In the genomic region with DNA sequence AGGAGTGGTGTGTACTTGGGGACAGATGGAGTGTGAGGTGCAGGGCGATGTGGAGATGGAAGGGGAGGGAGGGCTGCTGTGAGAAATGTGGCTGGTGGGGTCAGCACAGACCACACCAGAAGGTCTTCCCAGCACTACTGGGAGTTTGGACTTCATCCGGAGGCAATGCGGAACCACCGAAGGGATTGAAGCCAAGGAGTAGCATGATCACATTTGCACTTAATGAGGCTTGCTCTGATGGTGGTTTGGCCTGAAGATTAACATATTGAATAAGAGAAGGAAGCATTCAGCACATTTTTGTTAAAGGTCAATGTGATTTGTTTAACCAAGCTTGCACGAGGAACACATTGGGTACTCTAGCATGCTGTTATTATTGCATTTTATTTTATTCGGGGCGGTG, we compare ENCODE assay signal across 18 cellular contexts.
DNase-seq lines count a peak whose midpoint lies in the region; FAIRE-seq and TF ChIP-seq lines count a peak whose summit lies in the region.
"Had no signal": no experiment of that assay in that cellular context is flagged by ENCODE, and none has a peak within 500 bp of the region (broad histone marks: within the 10 kb centered on the region; RNA-seq: fewer than 3 reads in every experiment).

No MANE protein-coding gene starts in this region.

- no peaks in the 10 kb centered on the region for H3K23me2 ChIP-seq in H1 (ENCODE audit: low read depth, low read length)

- no peak overlapping the region for H2BK120ac ChIP-seq in H1 (replicated peaks; ENCODE audit: low read depth, low read length)

- no peak overlapping the region for H2BK5ac ChIP-seq in H1 (ENCODE audit: low read depth, low read length)

- WGBS in H1 (ENCODE audit: extremely low coverage in 1 of 2, insufficient coverage in 1 of 2, insufficient read length in 1 of 2, insufficient replicate concordance in 2 of 2, low coverage in 1 of 2, low lambda C conversion rate in 2 of 2, missing lambda C conversion rate in 1 of 2), 2 experiments, result 89% methylated on average over 7 of the region's 7 CpGs; no CpG with 5 or more reads in 1 of the 2 experiments

- no peak overlapping the region for H3K4me2 ChIP-seq in H1 (ENCODE audit: insufficient read depth in 1 of 2, low read depth in 2 of 2, low read length in 2 of 2)
- H3K4me2 ChIP-seq: A549 had no signal

- no peak overlapping the region for H3K4me3 Mint-ChIP-seq in MCF 10A (ENCODE audit: unreplicated experiment)
- H3K4me3 Mint-ChIP-seq: CD4-positive, alpha-beta T cell had no signal

- BruUV-seq in MCF 10A (replicated peaks; lab: Mats Ljungman, UMichigan), result no TSS peak

- FAIRE-seq in H1 (lab: Jason Lieb, UNC), result no peak
- FAIRE-seq: A549, HepG2 had no signal

- H3K9me3 ChIP-seq in H1 (ENCODE audit: insufficient read depth in 2 of 2, low read depth in 1 of 2, low read length in 1 of 2), result no peaks in the 10 kb centered on the region
- H3K9me3 ChIP-seq: A549 had no signal

- CTCF ChIA-PET in H1 (lab: Charles Lee; ENCODE audit: partially characterized antibody), result interaction anchor here (0.6 to 4.0 kb wide), 12 partner anchors 11 to 268 kb away, joined by 3 to 32 read pairs (median 4); no protein-coding TSS in a partner anchor
- CTCF ChIA-PET in MCF 10A (lab: Yijun Ruan, JAX), result interaction anchor here (0.5 kb wide), 1 partner anchor 268 kb away, joined by 3 read pairs; no protein-coding TSS in a partner anchor

- H3K14ac ChIP-seq in H1 (ENCODE audit: insufficient read length), result no peak overlapping the region

- H3K36me3 Mint-ChIP-seq in MCF 10A (ENCODE audit: insufficient read depth, unreplicated experiment), result peaks cover 2% of the 10 kb centered on the region
- H3K36me3 Mint-ChIP-seq: IgD-negative memory B cell had no signal

- H3K9me3 Mint-ChIP-seq in MCF 10A (ENCODE audit: unreplicated experiment), result no peaks in the 10 kb centered on the region
- H3K9me3 Mint-ChIP-seq: CD4-positive, alpha-beta T cell had no signal

- no peak overlapping the region for H3K18ac ChIP-seq in H1 (ENCODE audit: extremely low read depth, low read length)

- TF ChIP-seq EP300 in H1 (IDR thresholded peaks at IDR 0.05; ENCODE audit: borderline replicate concordance in 1 of 2, low read depth in 2 of 2, low read length in 2 of 2), result no peak

- no peak for TF ChIP-seq CTCF in astrocyte of the cerebellum (IDR thresholded peaks at IDR 0.05; ENCODE audit: low read depth, low read length, missing control alignments)
- no peak for TF ChIP-seq CTCF in H1 (IDR thresholded peaks at IDR 0.05; ENCODE audit: control extremely low read depth in 1 of 3, insufficient read depth in 1 of 3, low read depth in 1 of 3, low read length in 3 of 3)
- TF ChIP-seq CTCF in MCF 10A (IDR thresholded peaks at IDR 0.05; ENCODE audit: unreplicated experiment), result no peak
- TF ChIP-seq CTCF in coronary artery (IDR thresholded peaks at IDR 0.05), result no peak

- in situ Hi-C loops in G401 (cut with HindIII; ENCODE audit: low sequenced_read_pairs) (no loop called here), astrocyte of the cerebellum (cut with HindIII; ENCODE audit: low sequenced_read_pairs) (no loop called here)

- H2AK5ac ChIP-seq in H1 (ENCODE audit: low read depth, low read length), result no peak overlapping the region

- H3K27ac ChIP-seq in H1 (ENCODE audit: low read depth, low read length), result no peak overlapping the region
- no peak overlapping the region for H3K27ac ChIP-seq in coronary artery
- H3K27ac ChIP-seq: 22Rv1, C4-2B had no signal

- no peaks in the 10 kb centered on the region for H3K36me3 ChIP-seq in H1 (ENCODE audit: control insufficient read depth in 2 of 4, insufficient read depth in 4 of 4, low read length in 3 of 4)

- no peak overlapping the region for H4K5ac ChIP-seq in H1 (ENCODE audit: insufficient read length, low read depth, low read length)

- H3K4me3 ChIP-seq in astrocyte of the cerebellum (ENCODE audit: low read depth, low read length), result no peak overlapping the region
- H3K4me3 ChIP-seq in H1 (ENCODE audit: extremely low read depth in 1 of 4, insufficient read depth in 2 of 4, low read depth in 3 of 4, low read length in 4 of 4), result no peak overlapping the region
- H3K4me3 ChIP-seq in coronary artery, result no peak overlapping the region
- H3K4me3 ChIP-seq: A549 had no signal

- no peak overlapping the region for H2BK12ac ChIP-seq in H1 (ENCODE audit: low read depth, low read length)

- H3K79me1 ChIP-seq in H1 (ENCODE audit: low read depth, low read length), result no peaks in the 10 kb centered on the region

- 0 out of 2 replicates have a peak overlapping the region, but pooled peaks have one; percentile 23 for H2AFZ ChIP-seq in H1 (ENCODE audit: low read length)

- intact Hi-C loops in MCF 10A (cut with micrococcal nuclease), result no loop called here

- no peak overlapping the region for H3K27ac Mint-ChIP-seq in MCF 10A (ENCODE audit: low read depth, unreplicated experiment)
- H3K27ac Mint-ChIP-seq: CD4-positive, alpha-beta T cell had no signal

- TF ChIP-seq RAD21 in H1 (IDR thresholded peaks at IDR 0.05 in 1 of 2, conservative IDR thresholded peaks at IDR 0.05 in 1 of 2; ENCODE audit: low read depth in 2 of 2, low read length in 2 of 2), result no peak

- H3K56ac ChIP-seq in H1 (replicated peaks; ENCODE audit: insufficient read length, low read depth, low read length), result no peak overlapping the region

- POLR2A ChIA-PET in H1 (lab: Charles Lee; ENCODE audit: partially characterized antibody), result no interaction called here
- POLR2A ChIA-PET in MCF 10A (lab: Yijun Ruan, JAX), result no interaction called here

- H3K23ac ChIP-seq in H1 (ENCODE audit: insufficient read length), result no peak overlapping the region

- no peak for TF ChIP-seq POLR2A in H1 (IDR thresholded peaks at IDR 0.05; ENCODE audit: control extremely low read depth in 1 of 2, low read depth in 2 of 2, low read length in 2 of 2)

- peak overlapping the region; percentile 5; the same call in 1 of the 2 replicates for H4K8ac ChIP-seq in H1 (ENCODE audit: extremely low read depth, insufficient read depth, low read length)

- H3K27me3 Mint-ChIP-seq in MCF 10A (ENCODE audit: insufficient read depth, unreplicated experiment), result peaks cover 10% of the 10 kb centered on the region

- H3K9ac ChIP-seq in H1 (replicated peaks in 1 of 4; ENCODE audit: extremely low read depth in 1 of 4, low read depth in 3 of 4, low read length in 3 of 4), result no peak overlapping the region

- H3K4me1 Mint-ChIP-seq in MCF 10A (ENCODE audit: insufficient read depth, unreplicated experiment), result peaks cover 14% of the 10 kb centered on the region
- H3K4me1 Mint-ChIP-seq: IgD-negative memory B cell had no signal

- H3K4me1 ChIP-seq in H1 (replicated peaks in 1 of 4; ENCODE audit: control insufficient read depth in 3 of 4, insufficient read depth in 4 of 4, low read length in 3 of 4), result peaks cover 0 to 3% (median 1%) of the 10 kb centered on the region in 4 experiments; a peak in 2 of 7 replicates

- no peaks in the 10 kb centered on the region for H3K27me3 ChIP-seq in H1 (replicated peaks in 1 of 4; ENCODE audit: control insufficient read depth in 3 of 4, extremely low read depth in 1 of 4, insufficient read depth in 3 of 4, low read length in 3 of 4)

- H4K20me1 ChIP-seq in H1 (replicated peaks in 1 of 2; ENCODE audit: control insufficient read depth in 1 of 2, insufficient read depth in 2 of 2, low read length in 2 of 2), result no peaks in the 10 kb centered on the region

- H2BK20ac ChIP-seq in H1 (ENCODE audit: low read length), result no peak overlapping the region

- DNase-seq in G401 (ENCODE audit: low spot score) (peak; percentile 58), astrocyte of the cerebellum (ENCODE audit: low read depth) (peak; percentile 49), H1 (ENCODE audit: low read depth in 1 of 2, low spot score in 2 of 2) (no peak), renal cortical epithelial cell (ENCODE audit: low read depth) (peak; percentile 18), NOMO-1 treated with DMSO at 0.1 percent for 48 hours (lab: John Stamatoyannopoulos, UW; ENCODE audit: unreplicated experiment) (no peak), MCF 10A (ENCODE audit: unreplicated experiment) (no peak), coronary artery (ENCODE audit: low spot score) (no peak)
- DNase-seq: AML-193; CD4-positive, alpha-beta T cell; DMS153; DMS79; GF-D8; HCEC 1CT had no signal

- no peak overlapping the region for H2BK15ac ChIP-seq in H1 (ENCODE audit: low read length)

- no peak overlapping the region for H3K4ac ChIP-seq in H1 (replicated peaks; ENCODE audit: insufficient read length, low read depth, low read length)

- no peaks in the 10 kb centered on the region for H3K79me2 ChIP-seq in H1 (ENCODE audit: control insufficient read depth in 1 of 2, insufficient read depth in 2 of 2, low read length in 2 of 2)

- no peak overlapping the region for H4K91ac ChIP-seq in H1 (replicated peaks; ENCODE audit: insufficient read length, low read length)

TF ChIP-seq in H1, 55 proteins besides CTCF, POLR2A, EP300 and RAD21:
- no peak for TF ChIP-seq MAFK (IDR thresholded peaks at IDR 0.05; ENCODE audit: low read depth, low read length)

Comparison
In these comparisons a context has a peak if more than half of its experiments do, and no peak if none do; other contexts are left out.
1. DNase-seq: peak in G401 (single experiment), astrocyte of the cerebellum (single experiment) and renal cortical epithelial cell (single experiment); none in H1 (0 of 2), NOMO-1 treated with DMSO at 0.1 percent for 48 hours (single experiment), MCF 10A (single experiment) and coronary artery (single experiment).